8 cellular contexts compared by ENCODE assay signal in genomic region chr6:53793318-53793975, GRCh38. TPM values are rescaled to one million over a fixed set of nuclear protein-coding genes. Genes with fewer than 3 reads are reported as not detected.
A peak's percentile ranks its signal among the peaks of the same experiment; 100 is the strongest.
DNase-seq lines count a peak whose midpoint lies in the region; ATAC-seq and TF ChIP-seq lines count a peak whose summit lies in the region.

No MANE protein-coding gene starts in this region.

- POLR2A ChIA-PET in activated CD8-positive, alpha-beta T cell treated with anti-CD3 and anti-CD28 coated beads, Interleukin-2, amount 10 ng/mL, durations not matched to agents 7 days and 5 days (lab: Charles Lee) = no interaction called here

- no peaks in the 10 kb centered on the region for H3K36me3 ChIP-seq in esophagus (ENCODE audit: control insufficient read depth in 2 of 2, insufficient read depth in 2 of 2, low read length in 1 of 2)
- H3K36me3 ChIP-seq in muscle layer of colon (ENCODE audit: insufficient read depth, low read length) = no peaks in the 10 kb centered on the region
- no peaks in the 10 kb centered on the region for H3K36me3 ChIP-seq in tibial artery

- CTCF ChIA-PET in activated CD8-positive, alpha-beta T cell treated with anti-CD3 and anti-CD28 coated beads, Interleukin-2, amount 10 ng/mL, durations not matched to agents 7 days and 5 days (lab: Charles Lee) = interaction anchor here (1.3 to 6.0 kb wide), 4 partner anchors 51 to 163 kb away, joined by 3 to 31 read pairs (median 15); no protein-coding TSS in a partner anchor

- H3K36me3 Mint-ChIP-seq in activated CD8-positive, alpha-beta T cell treated with anti-CD3 and anti-CD28 coated beads, Interleukin-2, amount 10 ng/mL, durations not matched to agents 7 days and 5 days (ENCODE audit: low read depth) = peaks cover 3% of the 10 kb centered on the region

- ATAC-seq in HG03039 (IDR thresholded peaks at IDR 0.05; ENCODE audit: unreplicated experiment) = peak; percentile 34
- no peak for ATAC-seq in activated CD8-positive, alpha-beta T cell treated with anti-CD3 and anti-CD28 coated beads, Interleukin-2, amount 10 ng/mL, durations not matched to agents 7 days and 5 days
- no peak for ATAC-seq in HG03280 (IDR thresholded peaks at IDR 0.05; ENCODE audit: unreplicated experiment)

- H3K4me1 ChIP-seq in esophagus (ENCODE audit: control insufficient read depth in 2 of 2, insufficient read depth in 2 of 2, low read length in 1 of 2) (peaks cover 0 to 3% of the 10 kb centered on the region in 2 donors), muscle layer of colon (ENCODE audit: insufficient read depth, low read length) (peaks cover 17% of the 10 kb centered on the region), tibial artery (peaks cover 0 to 30% (median 10%) of the 10 kb centered on the region in 4 donors)

- H3K27me3 ChIP-seq in esophagus (ENCODE audit: control insufficient read depth in 1 of 2, insufficient read depth in 2 of 2, low read length in 2 of 2) = no peaks in the 10 kb centered on the region
- no peaks in the 10 kb centered on the region for H3K27me3 ChIP-seq in muscle layer of colon (ENCODE audit: control insufficient read depth in 1 of 2, insufficient read depth in 2 of 2, low read length in 2 of 2)
- H3K27me3 ChIP-seq in tibial artery = no peaks in the 10 kb centered on the region

- H3K4me3 ChIP-seq in esophagus (ENCODE audit: low read depth in 1 of 2, low read length in 2 of 2) = peak overlapping the region; percentile 74 to 84
- peak overlapping the region; percentile 76 to 91 for H3K4me3 ChIP-seq in muscle layer of colon (ENCODE audit: low read depth in 1 of 2, low read length in 2 of 2)
- H3K4me3 ChIP-seq in tibial artery = peak overlapping the region; percentile 83 to 92

- H3K9me3 Mint-ChIP-seq in activated CD8-positive, alpha-beta T cell treated with anti-CD3 and anti-CD28 coated beads, Interleukin-2, amount 10 ng/mL, durations not matched to agents 7 days and 5 days (ENCODE audit: insufficient read depth) = no peaks in the 10 kb centered on the region

- DNase-seq in GDM1 (lab: John Stamatoyannopoulos, UW) (peak; percentile 70), NCI-H510A (lab: John Stamatoyannopoulos, UW) (peak; percentile 82), tibial artery (peak in 1 of 2 donors; percentile 35)
- peak; percentile 50 for DNase-seq in activated CD8-positive, alpha-beta T cell treated with anti-CD3 and anti-CD28 coated beads, Interleukin-2, amount 10 ng/mL, durations not matched to agents 7 days and 5 days

- peak overlapping the region; percentile 16 for H3K9ac ChIP-seq in muscle layer of colon (ENCODE audit: low read length)

- WGBS in esophagus, 2 donors = 1% methylated on average over 16 of the region's 16 CpGs

- peak overlapping the region; percentile 53 for H3K27ac Mint-ChIP-seq in activated CD8-positive, alpha-beta T cell treated with anti-CD3 and anti-CD28 coated beads, Interleukin-2, amount 10 ng/mL, durations not matched to agents 7 days and 5 days

- intact Hi-C loops in tibial artery (cut with DNase I; ENCODE audit: low total_unique reads) = no loop called here

- no peak for TF ChIP-seq CTCF in tibial artery (IDR thresholded peaks at IDR 0.05)

- H3K4me3 Mint-ChIP-seq in activated CD8-positive, alpha-beta T cell treated with anti-CD3 and anti-CD28 coated beads, Interleukin-2, amount 10 ng/mL, durations not matched to agents 7 days and 5 days = peak overlapping the region; percentile 98

- peaks cover 43% of the 10 kb centered on the region for H3K27me3 Mint-ChIP-seq in activated CD8-positive, alpha-beta T cell treated with anti-CD3 and anti-CD28 coated beads, Interleukin-2, amount 10 ng/mL, durations not matched to agents 7 days and 5 days (ENCODE audit: low read depth)

- H3K27ac ChIP-seq in esophagus (ENCODE audit: low read depth in 2 of 2, low read length in 1 of 2) = peak overlapping the region; percentile 89 to 93
- H3K27ac ChIP-seq in muscle layer of colon (ENCODE audit: low read depth, low read length) = no peak overlapping the region
- H3K27ac ChIP-seq in tibial artery = peak overlapping the region; percentile 89

- H3K9me3 ChIP-seq in esophagus (ENCODE audit: control insufficient read depth in 2 of 2, insufficient read depth in 1 of 2, low read depth in 1 of 2, low read length in 1 of 2) (no peaks in the 10 kb centered on the region), muscle layer of colon (ENCODE audit: low read length) (no peaks in the 10 kb centered on the region), tibial artery (peaks cover 0 to 8% (median 0%) of the 10 kb centered on the region in 3 donors)

- peaks cover 27% of the 10 kb centered on the region for H3K4me1 Mint-ChIP-seq in activated CD8-positive, alpha-beta T cell treated with anti-CD3 and anti-CD28 coated beads, Interleukin-2, amount 10 ng/mL, durations not matched to agents 7 days and 5 days (ENCODE audit: low read depth)

RNA-seq across cellular contexts. Expression of gene LRRC1, which starts 1.4 kb away (rescaled TPM):
- 1 to 10 TPM; 3.6 to 4.2 TPM for total RNA-seq in activated CD8-positive, alpha-beta T cell treated with anti-CD3 and anti-CD28 coated beads, Interleukin-2, amount 10 ng/mL, durations not matched to agents 7 days and 5 days
- polyA plus RNA-seq in esophagus = 10 to 100 TPM; 13.6 to 15.2 TPM
